Comparison of ENCODE assay signal across 1 cellular context in the genomic region with DNA sequence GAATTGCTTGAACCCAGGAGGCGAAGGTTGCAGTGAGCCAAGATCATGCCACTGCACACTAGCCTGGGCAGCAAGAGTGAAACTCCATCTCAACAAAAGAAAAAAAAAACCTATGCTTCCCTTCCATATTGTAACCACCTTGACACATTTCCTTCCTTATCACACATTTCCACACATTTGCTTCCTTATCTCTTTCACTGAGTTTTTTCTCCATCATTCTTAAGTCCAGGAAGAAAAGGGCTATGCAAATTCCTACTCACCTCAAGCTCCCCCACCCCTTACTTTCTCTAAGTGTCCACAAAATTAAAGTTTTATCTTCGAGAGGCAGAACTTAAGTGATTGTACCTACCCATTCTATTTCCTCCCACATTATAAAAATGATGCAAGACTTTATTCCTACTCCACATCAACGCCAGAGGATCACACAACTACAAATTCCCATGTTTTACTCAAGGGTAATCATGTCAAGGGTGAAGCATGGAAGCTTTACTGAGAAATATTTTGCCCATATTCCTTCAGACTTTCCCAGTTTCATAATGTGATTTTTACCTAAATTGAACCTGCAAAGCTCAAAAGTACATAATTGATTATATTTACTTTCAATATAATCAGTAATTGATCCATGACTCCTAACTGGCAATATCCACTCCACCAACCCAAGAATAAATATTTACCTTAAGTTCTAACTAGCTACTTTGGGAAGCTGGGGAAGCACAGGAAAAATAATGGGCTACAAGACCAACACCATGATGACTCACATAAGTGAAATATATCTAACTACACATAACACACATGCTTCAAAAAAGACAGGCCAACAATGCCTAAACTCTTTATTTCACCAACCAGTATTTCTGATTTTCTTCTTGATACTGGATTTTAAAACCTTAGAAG.
TF ChIP-seq lines count a peak whose summit lies in the region.

No MANE protein-coding gene starts in this region.

TF ChIP-seq in K562, 482 proteins besides CTCF, POLR2A, EP300 and RAD21 (continued from another document):
- TF ChIP-seq, protein P1, sequence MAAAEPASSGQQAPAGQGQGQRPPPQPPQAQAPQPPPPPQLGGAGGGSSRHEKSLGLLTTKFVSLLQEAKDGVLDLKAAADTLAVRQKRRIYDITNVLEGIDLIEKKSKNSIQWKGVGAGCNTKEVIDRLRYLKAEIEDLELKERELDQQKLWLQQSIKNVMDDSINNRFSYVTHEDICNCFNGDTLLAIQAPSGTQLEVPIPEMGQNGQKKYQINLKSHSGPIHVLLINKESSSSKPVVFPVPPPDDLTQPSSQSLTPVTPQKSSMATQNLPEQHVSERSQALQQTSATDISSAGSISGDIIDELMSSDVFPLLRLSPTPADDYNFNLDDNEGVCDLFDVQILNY (CRISPR knock-in tag; IDR thresholded peaks at IDR 0.05): no peak
- TF ChIP-seq CEBPB (tag; IDR thresholded peaks at IDR 0.05): peak; percentile 67
- TF ChIP-seq TRIM24 (IDR thresholded peaks at IDR 0.05): peak; percentile 21 to 31; a peak in 2 of 4 replicates
- TF ChIP-seq NBN (IDR thresholded peaks at IDR 0.05; ENCODE audit: low read depth): peak; percentile 31; the same call in 1 of the 2 replicates
- TF ChIP-seq, protein P2, sequence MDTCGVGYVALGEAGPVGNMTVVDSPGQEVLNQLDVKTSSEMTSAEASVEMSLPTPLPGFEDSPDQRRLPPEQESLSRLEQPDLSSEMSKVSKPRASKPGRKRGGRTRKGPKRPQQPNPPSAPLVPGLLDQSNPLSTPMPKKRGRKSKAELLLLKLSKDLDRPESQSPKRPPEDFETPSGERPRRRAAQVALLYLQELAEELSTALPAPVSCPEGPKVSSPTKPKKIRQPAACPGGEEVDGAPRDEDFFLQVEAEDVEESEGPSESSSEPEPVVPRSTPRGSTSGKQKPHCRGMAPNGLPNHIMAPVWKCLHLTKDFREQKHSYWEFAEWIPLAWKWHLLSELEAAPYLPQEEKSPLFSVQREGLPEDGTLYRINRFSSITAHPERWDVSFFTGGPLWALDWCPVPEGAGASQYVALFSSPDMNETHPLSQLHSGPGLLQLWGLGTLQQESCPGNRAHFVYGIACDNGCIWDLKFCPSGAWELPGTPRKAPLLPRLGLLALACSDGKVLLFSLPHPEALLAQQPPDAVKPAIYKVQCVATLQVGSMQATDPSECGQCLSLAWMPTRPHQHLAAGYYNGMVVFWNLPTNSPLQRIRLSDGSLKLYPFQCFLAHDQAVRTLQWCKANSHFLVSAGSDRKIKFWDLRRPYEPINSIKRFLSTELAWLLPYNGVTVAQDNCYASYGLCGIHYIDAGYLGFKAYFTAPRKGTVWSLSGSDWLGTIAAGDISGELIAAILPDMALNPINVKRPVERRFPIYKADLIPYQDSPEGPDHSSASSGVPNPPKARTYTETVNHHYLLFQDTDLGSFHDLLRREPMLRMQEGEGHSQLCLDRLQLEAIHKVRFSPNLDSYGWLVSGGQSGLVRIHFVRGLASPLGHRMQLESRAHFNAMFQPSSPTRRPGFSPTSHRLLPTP (IDR thresholded peaks at IDR 0.05; ENCODE audit: borderline replicate concordance, extremely low read depth, insufficient read length): no peak
- TF ChIP-seq NCOR1 (IDR thresholded peaks at IDR 0.05): 0 out of 2 replicates have a peak, but pooled peaks have one; percentile 19
- TF ChIP-seq ZNF12 (CRISPR knock-in tag; IDR thresholded peaks at IDR 0.05): no peak
- TF ChIP-seq ZFP36 (IDR thresholded peaks at IDR 0.05; ENCODE audit: low read depth, low read length, partially characterized antibody): no peak
- TF ChIP-seq ARID1B (IDR thresholded peaks at IDR 0.05): peak; percentile 83
- TF ChIP-seq, protein P3, sequence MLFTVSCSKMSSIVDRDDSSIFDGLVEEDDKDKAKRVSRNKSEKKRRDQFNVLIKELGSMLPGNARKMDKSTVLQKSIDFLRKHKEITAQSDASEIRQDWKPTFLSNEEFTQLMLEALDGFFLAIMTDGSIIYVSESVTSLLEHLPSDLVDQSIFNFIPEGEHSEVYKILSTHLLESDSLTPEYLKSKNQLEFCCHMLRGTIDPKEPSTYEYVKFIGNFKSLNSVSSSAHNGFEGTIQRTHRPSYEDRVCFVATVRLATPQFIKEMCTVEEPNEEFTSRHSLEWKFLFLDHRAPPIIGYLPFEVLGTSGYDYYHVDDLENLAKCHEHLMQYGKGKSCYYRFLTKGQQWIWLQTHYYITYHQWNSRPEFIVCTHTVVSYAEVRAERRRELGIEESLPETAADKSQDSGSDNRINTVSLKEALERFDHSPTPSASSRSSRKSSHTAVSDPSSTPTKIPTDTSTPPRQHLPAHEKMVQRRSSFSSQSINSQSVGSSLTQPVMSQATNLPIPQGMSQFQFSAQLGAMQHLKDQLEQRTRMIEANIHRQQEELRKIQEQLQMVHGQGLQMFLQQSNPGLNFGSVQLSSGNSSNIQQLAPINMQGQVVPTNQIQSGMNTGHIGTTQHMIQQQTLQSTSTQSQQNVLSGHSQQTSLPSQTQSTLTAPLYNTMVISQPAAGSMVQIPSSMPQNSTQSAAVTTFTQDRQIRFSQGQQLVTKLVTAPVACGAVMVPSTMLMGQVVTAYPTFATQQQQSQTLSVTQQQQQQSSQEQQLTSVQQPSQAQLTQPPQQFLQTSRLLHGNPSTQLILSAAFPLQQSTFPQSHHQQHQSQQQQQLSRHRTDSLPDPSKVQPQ (CRISPR knock-in tag; IDR thresholded peaks at IDR 0.05; ENCODE audit: borderline replicate concordance): no peak
- TF ChIP-seq, protein P4, sequence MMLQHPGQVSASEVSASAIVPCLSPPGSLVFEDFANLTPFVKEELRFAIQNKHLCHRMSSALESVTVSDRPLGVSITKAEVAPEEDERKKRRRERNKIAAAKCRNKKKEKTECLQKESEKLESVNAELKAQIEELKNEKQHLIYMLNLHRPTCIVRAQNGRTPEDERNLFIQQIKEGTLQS (IDR thresholded peaks at IDR 0.05): peak; percentile 62
- TF ChIP-seq, protein P4 (CRISPR knock-in tag; conservative IDR thresholded peaks at IDR 0.05): no peak
- TF ChIP-seq, protein P5, sequence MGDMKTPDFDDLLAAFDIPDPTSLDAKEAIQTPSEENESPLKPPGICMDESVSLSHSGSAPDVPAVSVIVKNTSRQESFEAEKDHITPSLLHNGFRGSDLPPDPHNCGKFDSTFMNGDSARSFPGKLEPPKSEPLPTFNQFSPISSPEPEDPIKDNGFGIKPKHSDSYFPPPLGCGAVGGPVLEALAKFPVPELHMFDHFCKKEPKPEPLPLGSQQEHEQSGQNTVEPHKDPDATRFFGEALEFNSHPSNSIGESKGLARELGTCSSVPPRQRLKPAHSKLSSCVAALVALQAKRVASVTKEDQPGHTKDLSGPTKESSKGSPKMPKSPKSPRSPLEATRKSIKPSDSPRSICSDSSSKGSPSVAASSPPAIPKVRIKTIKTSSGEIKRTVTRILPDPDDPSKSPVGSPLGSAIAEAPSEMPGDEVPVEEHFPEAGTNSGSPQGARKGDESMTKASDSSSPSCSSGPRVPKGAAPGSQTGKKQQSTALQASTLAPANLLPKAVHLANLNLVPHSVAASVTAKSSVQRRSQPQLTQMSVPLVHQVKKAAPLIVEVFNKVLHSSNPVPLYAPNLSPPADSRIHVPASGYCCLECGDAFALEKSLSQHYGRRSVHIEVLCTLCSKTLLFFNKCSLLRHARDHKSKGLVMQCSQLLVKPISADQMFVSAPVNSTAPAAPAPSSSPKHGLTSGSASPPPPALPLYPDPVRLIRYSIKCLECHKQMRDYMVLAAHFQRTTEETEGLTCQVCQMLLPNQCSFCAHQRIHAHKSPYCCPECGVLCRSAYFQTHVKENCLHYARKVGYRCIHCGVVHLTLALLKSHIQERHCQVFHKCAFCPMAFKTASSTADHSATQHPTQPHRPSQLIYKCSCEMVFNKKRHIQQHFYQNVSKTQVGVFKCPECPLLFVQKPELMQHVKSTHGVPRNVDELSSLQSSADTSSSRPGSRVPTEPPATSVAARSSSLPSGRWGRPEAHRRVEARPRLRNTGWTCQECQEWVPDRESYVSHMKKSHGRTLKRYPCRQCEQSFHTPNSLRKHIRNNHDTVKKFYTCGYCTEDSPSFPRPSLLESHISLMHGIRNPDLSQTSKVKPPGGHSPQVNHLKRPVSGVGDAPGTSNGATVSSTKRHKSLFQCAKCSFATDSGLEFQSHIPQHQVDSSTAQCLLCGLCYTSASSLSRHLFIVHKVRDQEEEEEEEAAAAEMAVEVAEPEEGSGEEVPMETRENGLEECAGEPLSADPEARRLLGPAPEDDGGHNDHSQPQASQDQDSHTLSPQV (IDR thresholded peaks at IDR 0.05): peak; percentile 61; the same call in 1 of the 2 replicates
- TF ChIP-seq SMARCA5 (IDR thresholded peaks at IDR 0.05): no peak
- no peak for TF ChIP-seq RB1 (IDR thresholded peaks at IDR 0.05; ENCODE audit: low read depth)
- TF ChIP-seq ZNF354B (CRISPR knock-in tag; IDR thresholded peaks at IDR 0.05): no peak
- TF ChIP-seq, protein P6, sequence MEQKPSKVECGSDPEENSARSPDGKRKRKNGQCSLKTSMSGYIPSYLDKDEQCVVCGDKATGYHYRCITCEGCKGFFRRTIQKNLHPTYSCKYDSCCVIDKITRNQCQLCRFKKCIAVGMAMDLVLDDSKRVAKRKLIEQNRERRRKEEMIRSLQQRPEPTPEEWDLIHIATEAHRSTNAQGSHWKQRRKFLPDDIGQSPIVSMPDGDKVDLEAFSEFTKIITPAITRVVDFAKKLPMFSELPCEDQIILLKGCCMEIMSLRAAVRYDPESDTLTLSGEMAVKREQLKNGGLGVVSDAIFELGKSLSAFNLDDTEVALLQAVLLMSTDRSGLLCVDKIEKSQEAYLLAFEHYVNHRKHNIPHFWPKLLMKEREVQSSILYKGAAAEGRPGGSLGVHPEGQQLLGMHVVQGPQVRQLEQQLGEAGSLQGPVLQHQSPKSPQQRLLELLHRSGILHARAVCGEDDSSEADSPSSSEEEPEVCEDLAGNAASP (IDR thresholded peaks at IDR 0.05): no peak
- no peak for TF ChIP-seq ZNF445 (CRISPR knock-in tag; IDR thresholded peaks at IDR 0.05; ENCODE audit: low read depth)
- TF ChIP-seq, protein P7, sequence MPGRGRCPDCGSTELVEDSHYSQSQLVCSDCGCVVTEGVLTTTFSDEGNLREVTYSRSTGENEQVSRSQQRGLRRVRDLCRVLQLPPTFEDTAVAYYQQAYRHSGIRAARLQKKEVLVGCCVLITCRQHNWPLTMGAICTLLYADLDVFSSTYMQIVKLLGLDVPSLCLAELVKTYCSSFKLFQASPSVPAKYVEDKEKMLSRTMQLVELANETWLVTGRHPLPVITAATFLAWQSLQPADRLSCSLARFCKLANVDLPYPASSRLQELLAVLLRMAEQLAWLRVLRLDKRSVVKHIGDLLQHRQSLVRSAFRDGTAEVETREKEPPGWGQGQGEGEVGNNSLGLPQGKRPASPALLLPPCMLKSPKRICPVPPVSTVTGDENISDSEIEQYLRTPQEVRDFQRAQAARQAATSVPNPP (IDR thresholded peaks at IDR 0.05; ENCODE audit: borderline replicate concordance, insufficient read depth, insufficient read length): no peak
